8 cellular contexts compared by ENCODE assay signal in genomic region chrX:41085105-41085882, GRCh38. TPM values are rescaled to one million over a fixed set of nuclear protein-coding genes. Genes with fewer than 3 reads are reported as not detected.
DNase-seq lines count a peak whose midpoint lies in the region; ATAC-seq and TF ChIP-seq lines count a peak whose summit lies in the region.

TSS of gene USP9X (plus strand) at chrX:41085445. CDS start at chrX:41123629, 38,184 bp downstream.

- no peaks in the 10 kb centered on the region for H3K9me3 Mint-ChIP-seq in activated T-helper 2 cell treated with anti-CD3 and anti-CD28 coated beads, Interferon-gamma antibody, Interleukin-2, Interleukin-4, amounts not matched to agents 10 μg/mL and 5 μg/mL and 100 μg/mL, durations not matched to agents 14 hours and 24 hours and 36 hours
- H3K9me3 Mint-ChIP-seq in nephron: peaks cover 5% of the 10 kb centered on the region

- H3K4me1 Mint-ChIP-seq in activated T-helper 2 cell treated with anti-CD3 and anti-CD28 coated beads, Interferon-gamma antibody, Interleukin-2, Interleukin-4, amounts not matched to agents 10 μg/mL and 5 μg/mL and 100 μg/mL, durations not matched to agents 14 hours and 24 hours and 36 hours (ENCODE audit: low read depth): peaks cover 22% of the 10 kb centered on the region
- peaks cover 24% of the 10 kb centered on the region for H3K4me1 Mint-ChIP-seq in nephron

- no peaks in the 10 kb centered on the region for H3K27me3 Mint-ChIP-seq in activated T-helper 2 cell treated with anti-CD3 and anti-CD28 coated beads, Interferon-gamma antibody, Interleukin-2, Interleukin-4, amounts not matched to agents 10 μg/mL and 5 μg/mL and 100 μg/mL, durations not matched to agents 14 hours and 24 hours and 36 hours (ENCODE audit: low read depth)
- no peaks in the 10 kb centered on the region for H3K27me3 Mint-ChIP-seq in nephron (ENCODE audit: low read depth)

- peaks cover 17% of the 10 kb centered on the region for H3K36me3 Mint-ChIP-seq in activated T-helper 2 cell treated with anti-CD3 and anti-CD28 coated beads, Interferon-gamma antibody, Interleukin-2, Interleukin-4, amounts not matched to agents 10 μg/mL and 5 μg/mL and 100 μg/mL, durations not matched to agents 14 hours and 24 hours and 36 hours (ENCODE audit: low read depth)
- H3K36me3 Mint-ChIP-seq in nephron (ENCODE audit: low read depth): peaks cover 6% of the 10 kb centered on the region

- H3K9me3 ChIP-seq in RWPE2 (ENCODE audit: severe bottlenecking): no peaks in the 10 kb centered on the region

- ATAC-seq in GM21723 (IDR thresholded peaks at IDR 0.05; ENCODE audit: unreplicated experiment) (peak; percentile 59), RWPE2 (ENCODE audit: low read depth) (peak; percentile 66)
- ATAC-seq in stimulated activated naive CD8-positive, alpha-beta T cell treated with anti-CD3 and anti-CD28 coated beads, Interleukin-15, Interleukin-2, amounts not matched to agents 100 U/mL and 50 U/mL, for 24 hours: peak; percentile 82

- peaks cover 4% of the 10 kb centered on the region; the same call in 1 of the 2 replicates for H3K36me3 ChIP-seq in RWPE2 (ENCODE audit: low read depth)

- H3K4me3 Mint-ChIP-seq in activated T-helper 2 cell treated with anti-CD3 and anti-CD28 coated beads, Interferon-gamma antibody, Interleukin-2, Interleukin-4, amounts not matched to agents 10 μg/mL and 5 μg/mL and 100 μg/mL, durations not matched to agents 14 hours and 24 hours and 36 hours (ENCODE audit: low read depth): peak within 1 kb of the TSS; percentile 89
- peak within 1 kb of the TSS; percentile 88 to 93 (median 89) for H3K4me3 Mint-ChIP-seq in nephron

- DNase-seq in DMS79 treated with DMSO at 0.1 percent for 48 hours (lab: John Stamatoyannopoulos, UW) (peak; percentile 40), KG1 (lab: John Stamatoyannopoulos, UW) (peak; percentile 31), RWPE2 (ENCODE audit: low spot score) (peak; percentile 80), fibroblast of peridontal ligament (ENCODE audit: extremely low read depth) (peak; percentile 82)
- peak; percentile 78 for DNase-seq in activated T-helper 2 cell treated with anti-CD3 and anti-CD28 coated beads, Interferon-gamma antibody, Interleukin-2, Interleukin-4, amounts not matched to agents 10 μg/mL and 5 μg/mL and 100 μg/mL, durations not matched to agents 14 hours and 24 hours and 36 hours (ENCODE audit: low spot score)
- DNase-seq in stimulated activated naive CD8-positive, alpha-beta T cell treated with anti-CD3 and anti-CD28 coated beads, Interleukin-15, Interleukin-2, amounts not matched to agents 100 U/mL and 50 U/mL, for 24 hours: peak; percentile 83

- no peaks in the 10 kb centered on the region for H3K4me1 ChIP-seq in RWPE2 (ENCODE audit: insufficient read depth, poor library complexity, severe bottlenecking)

- peak within 1 kb of the TSS; percentile 78 for H3K4me3 ChIP-seq in RWPE2 (ENCODE audit: severe bottlenecking)

- H3K27ac ChIP-seq in RWPE2 (ENCODE audit: poor library complexity, severe bottlenecking): peak within 1 kb of the TSS; percentile 87

- H3K27ac Mint-ChIP-seq in activated T-helper 2 cell treated with anti-CD3 and anti-CD28 coated beads, Interferon-gamma antibody, Interleukin-2, Interleukin-4, amounts not matched to agents 10 μg/mL and 5 μg/mL and 100 μg/mL, durations not matched to agents 14 hours and 24 hours and 36 hours: peak within 1 kb of the TSS; percentile 99
- peak within 1 kb of the TSS; percentile 94 to 100 (median 98) for H3K27ac Mint-ChIP-seq in nephron

- no peaks in the 10 kb centered on the region for H3K27me3 ChIP-seq in RWPE2 (ENCODE audit: insufficient read depth, poor library complexity, severe bottlenecking)

- TF ChIP-seq CTCF in RWPE2 (IDR thresholded peaks at IDR 0.05; ENCODE audit: poor library complexity, severe bottlenecking) (no peak), nephron (IDR thresholded peaks at IDR 0.05; ENCODE audit: unreplicated experiment in 3 of 3) (no peak)

- intact Hi-C loops in activated T-helper 2 cell treated with anti-CD3 and anti-CD28 coated beads, Interferon-gamma antibody, Interleukin-2, Interleukin-4, amounts not matched to agents 10 μg/mL and 5 μg/mL and 100 μg/mL, durations not matched to agents 14 hours and 24 hours and 36 hours (cut with micrococcal nuclease): loop anchor here (2.0 to 10.0 kb wide), 5 partner anchors 70 to 438 kb away; partner anchors contain the start of genes CXorf38 and MED14

RNA-seq across cellular contexts. Expression of gene USP9X, which starts in this region (rescaled TPM):
- 53.4 and 54.4 TPM in 2 replicates for total RNA-seq in activated T-helper 2 cell treated with anti-CD3 and anti-CD28 coated beads, Interferon-gamma antibody, Interleukin-2, Interleukin-4, amounts not matched to agents 10 μg/mL and 5 μg/mL and 100 μg/mL, durations not matched to agents 14 hours and 24 hours and 36 hours

Comparison
In these comparisons a context has a peak if more than half of its experiments do, and no peak if none do; other contexts are left out.
1. Peak in every context shown above with its lines: DNase-seq, ATAC-seq, H3K4me3 ChIP-seq and H3K27ac ChIP-seq.
2. DNase-seq: peak in every context shown above with its lines; median percentile 83 in stimulated activated naive CD8-positive, alpha-beta T cell treated with anti-CD3 and anti-CD28 coated beads, Interleukin-15, Interleukin-2, amounts not matched to agents 100 U/mL and 50 U/mL, for 24 hours; 82 in fibroblast of peridontal ligament; 80 in RWPE2; 78 in activated T-helper 2 cell treated with anti-CD3 and anti-CD28 coated beads, Interferon-gamma antibody, Interleukin-2, Interleukin-4, amounts not matched to agents 10 μg/mL and 5 μg/mL and 100 μg/mL, durations not matched to agents 14 hours and 24 hours and 36 hours; 40 in DMS79 treated with DMSO at 0.1 percent for 48 hours; 31 in KG1.